19 cellular contexts compared by ENCODE assay signal in the genomic region with DNA sequence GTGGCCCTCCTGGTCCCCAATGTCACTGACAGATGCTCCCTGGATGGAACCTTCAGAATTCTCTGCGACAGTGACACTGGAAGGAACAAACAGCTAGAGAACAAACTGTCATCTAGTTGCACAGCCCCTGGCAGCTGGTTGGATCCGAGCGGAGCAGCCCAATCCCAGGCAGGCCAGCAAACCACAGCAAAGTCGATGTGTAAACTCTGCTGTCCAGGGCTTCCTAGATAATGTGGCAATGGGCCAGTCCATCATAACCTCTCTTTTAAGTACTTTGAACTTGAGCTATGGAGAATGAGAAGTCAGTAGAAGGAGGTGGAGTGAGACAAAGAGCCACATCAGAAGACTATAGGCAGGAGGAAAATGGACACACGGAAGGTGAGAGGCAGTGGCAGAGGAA.
"Had no signal": no experiment of that assay in that cellular context is flagged by ENCODE, and none has a peak within 500 bp of the region (broad histone marks: within the 10 kb centered on the region; RNA-seq: fewer than 3 reads in every experiment).

No MANE protein-coding gene starts in this region.

- H3K4me2 ChIP-seq: neural progenitor cell had no signal

- H3K4me1 ChIP-seq: lower lobe of right lung, neural progenitor cell, upper lobe of left lung had no signal

- H3K9ac ChIP-seq: neural progenitor cell had no signal

- H3K27me3 ChIP-seq: foreskin keratinocyte, neural progenitor cell, upper lobe of left lung had no signal

- H2AFZ ChIP-seq: neural progenitor cell had no signal

- H3K36me3 ChIP-seq: lower lobe of right lung, neural progenitor cell, upper lobe of left lung had no signal

- H3K4me3 ChIP-seq: lower lobe of right lung, neural progenitor cell, upper lobe of left lung had no signal

- ATAC-seq: activated T-cell treated with anti-CD3 and anti-CD28 coated beads, Interleukin-2, amount 50 U/mL, for 4 hours; left colon; lower lobe of right lung; naive thymus-derived CD8-positive, alpha-beta T cell; stimulated activated naive CD8-positive, alpha-beta T cell treated with anti-CD3 and anti-CD28 coated beads, Interleukin-15, Interleukin-2, amounts not matched to agents 100 U/mL and 50 U/mL, for 24 hours had no signal

- H3K9me3 ChIP-seq: lower lobe of right lung, upper lobe of left lung had no signal

- DNase-seq: activated B cell treated with CpG ODN at 0.5 μM for 24 hours; activated CD4-positive, alpha-beta T cell treated with anti-CD3 and anti-CD28 coated beads for 4 hours; activated CD4-positive, alpha-beta T cell treated with anti-CD3 and anti-CD28 coated beads, Interleukin-2, amount 50 U/mL, for 48 hours; activated CD8-positive, alpha-beta memory T cell treated with anti-CD3 and anti-CD28 coated beads, Interleukin-2, amount 50 U/mL, for 48 hours; activated naive CD4-positive, alpha-beta T cell treated with Interleukin-2 at 50 U/mL for 16 hours; activated naive CD8-positive, alpha-beta T cell treated with anti-CD3 and anti-CD28 coated beads for 36 hours; activated T-cell treated with anti-CD3 and anti-CD28 coated beads, Interleukin-2, amount 50 U/mL, for 4 hours; amniotic stem cell; hippocampal formation; left colon; lower lobe of right lung; naive thymus-derived CD8-positive, alpha-beta T cell; stimulated activated CD4-positive, alpha-beta T cell treated with anti-CD3 and anti-CD28 coated beads, Interleukin-12 subunit alpha, Interleukin-12 subunit beta, amount 100 ng/mL, for 4 hours; stimulated activated CD4-positive, alpha-beta T cell treated with anti-CD3 and anti-CD28 coated beads, Interleukin-4, amount 100 ng/mL, for 4 hours; stimulated activated naive CD8-positive, alpha-beta T cell treated with anti-CD3 and anti-CD28 coated beads, Interleukin-15, Interleukin-2, amounts not matched to agents 100 U/mL and 50 U/mL, for 24 hours had no signal

- H3K27ac ChIP-seq: epithelial cell of prostate, foreskin keratinocyte, lower lobe of right lung, neural progenitor cell, upper lobe of left lung had no signal
